Comparison of ENCODE assay signal across 8 cellular contexts in genomic region chr19:2096543-2097329, GRCh38. TPM values are rescaled to one million over a fixed set of nuclear protein-coding genes. Genes with fewer than 3 reads are reported as not detected.
DNase-seq lines count a peak whose midpoint lies in the region; ATAC-seq, FAIRE-seq and TF ChIP-seq lines count a peak whose summit lies in the region.

TSS of gene IZUMO4 (plus strand) at chr19:2096915. CDS start at chr19:2096946, 31 bp downstream.

- in situ Hi-C loops in ACHN (cut with HindIII; ENCODE audit: low pct_ligation_motif_present, low pct_unique_long_range_greater_than_20kb, low sequenced_read_pairs) = no loop called here

- intact Hi-C loops in breast epithelium (cut with DNase I; ENCODE audit: low total_unique reads) = loop anchor here (10.0 kb wide), 1 partner anchor 192 kb away; the partner anchor contains the start of genes ADAT3 and SCAMP4

- H3K9me3 ChIP-seq in breast epithelium (no peaks in the 10 kb centered on the region), small intestine (ENCODE audit: control insufficient read depth, low read depth) (no peaks in the 10 kb centered on the region)

- H3K4me1 ChIP-seq in breast epithelium (peaks cover 0 to 10% of the 10 kb centered on the region in 2 donors), small intestine (ENCODE audit: control insufficient read depth in 2 of 2, insufficient read depth in 1 of 2, low read depth in 1 of 2, low read length in 1 of 2) (peaks cover 0 to 4% of the 10 kb centered on the region in 2 donors)

- ATAC-seq in GM18870 (IDR thresholded peaks at IDR 0.05; ENCODE audit: unreplicated experiment) (peak; percentile 38), HG03135 (IDR thresholded peaks at IDR 0.05; ENCODE audit: unreplicated experiment) (peak; percentile 60)

- H3K4me3 ChIP-seq in breast epithelium = peak within 1 kb of the TSS; percentile 61 to 85 (median 70)
- peak within 1 kb of the TSS; percentile 70 to 73 for H3K4me3 ChIP-seq in small intestine (ENCODE audit: low read depth in 1 of 2, low read length in 2 of 2)

- DNase-seq in ACHN (peak; percentile 90), NCI-H2171 treated with DMSO at 0.1 percent for 48 hours (lab: John Stamatoyannopoulos, UW) (peak; percentile 99), breast epithelium (ENCODE audit: low spot score in 2 of 2) (peak; percentile 98 to 100), iPS-NIHi11 (ENCODE audit: low spot score) (peak; percentile 99), small intestine (peak; percentile 97)

- 0 to 1% (median 1%) methylated on average over 41 to 71 of the region's 71 CpGs for WGBS in small intestine, 3 donors

- no peaks in the 10 kb centered on the region for H3K27me3 ChIP-seq in breast epithelium
- no peaks in the 10 kb centered on the region for H3K27me3 ChIP-seq in small intestine (ENCODE audit: control insufficient read depth in 2 of 2, insufficient read depth in 2 of 2, low read length in 2 of 2)

- no peak for TF ChIP-seq POLR2A in breast epithelium (IDR thresholded peaks at IDR 0.05)

- no peak for FAIRE-seq in small intestine (lab: Jason Lieb, UNC)

- TF ChIP-seq CTCF in VCaP (conservative IDR thresholded peaks at IDR 0.05) (peak; percentile 51), breast epithelium (IDR thresholded peaks at IDR 0.05) (peak; percentile 19 to 48 (median 27))

- H3K36me3 ChIP-seq in breast epithelium (no peaks in the 10 kb centered on the region), small intestine (ENCODE audit: control insufficient read depth in 2 of 2, insufficient read depth in 2 of 2, low read length in 2 of 2) (peaks cover 7 to 17% of the 10 kb centered on the region in 2 donors)

- peak within 1 kb of the TSS; percentile 85 for H3K27ac ChIP-seq in VCaP
- peak within 1 kb of the TSS; percentile 92 to 97 for H3K27ac ChIP-seq in breast epithelium
- peak within 1 kb of the TSS; percentile 94 for H3K27ac ChIP-seq in small intestine (ENCODE audit: low read depth in 1 of 2, low read length in 1 of 2)

RNA-seq across cellular contexts. Expression of gene IZUMO4, which starts in this region (rescaled TPM):
- total RNA-seq in breast epithelium = 10 to 100 TPM in 1 of 3 donors, 1 to 10 TPM in 2; 3.6 to 12.8 (median 3.7) TPM
- 1 to 10 TPM; 3.5 to 5.8 (median 4.8) TPM for polyA plus RNA-seq in small intestine

Comparison
In these comparisons a context has a peak if more than half of its experiments do, and no peak if none do; other contexts are left out.
1. Peak in every context shown above with its lines: DNase-seq, ATAC-seq, H3K4me3 ChIP-seq and H3K27ac ChIP-seq.